ENCODE assay signal across 8 cellular contexts in genomic region chr19:58097783-58098681, GRCh38. TPM values are rescaled to one million over a fixed set of nuclear protein-coding genes. Genes with fewer than 3 reads are reported as not detected.
DNase-seq lines count a peak whose midpoint lies in the region; ATAC-seq, FAIRE-seq and TF ChIP-seq lines count a peak whose summit lies in the region.

ZSCAN18 (minus strand) TSS chr19:58098231; CDS start chr19:58090267, 7,964 bp downstream.

- intact Hi-C loops in natural killer cell (cut with micrococcal nuclease): loop anchor here (1.0 to 2.0 kb wide), 2 partner anchors 53 to 96 kb away; partner anchors contain the start of genes ZNF329 and ZNF606

- peaks cover 0 to 3% of the 10 kb centered on the region in 2 donors for H3K27me3 Mint-ChIP-seq in natural killer cell (ENCODE audit: low read depth in 2 of 2)
- no peaks in the 10 kb centered on the region for H3K27me3 Mint-ChIP-seq in stimulated activated memory B cell treated with anti-CD40 and anti-IgM and Interleukin-4, amounts not matched to agents 10 μg/mL and 1 μg/mL and 100 μg/mL, for 72 hours

- peak; percentile 77 for FAIRE-seq in GM12892 (lab: Jason Lieb, UNC)

- H3K4me1 Mint-ChIP-seq in natural killer cell: peaks cover 14 to 34% of the 10 kb centered on the region in 2 donors
- peaks cover 30% of the 10 kb centered on the region for H3K4me1 Mint-ChIP-seq in stimulated activated memory B cell treated with anti-CD40 and anti-IgM and Interleukin-4, amounts not matched to agents 10 μg/mL and 1 μg/mL and 100 μg/mL, for 72 hours

- TF ChIP-seq CTCF in fibroblast of pulmonary artery (IDR thresholded peaks at IDR 0.05; ENCODE audit: low read length, missing control alignments) (no peak), natural killer cell (IDR thresholded peaks at IDR 0.05) (no peak)

- peak within 1 kb of the TSS; percentile 88 for H3K4me3 Mint-ChIP-seq in natural killer cell
- H3K4me3 Mint-ChIP-seq in stimulated activated memory B cell treated with anti-CD40 and anti-IgM and Interleukin-4, amounts not matched to agents 10 μg/mL and 1 μg/mL and 100 μg/mL, for 72 hours: peak within 1 kb of the TSS; percentile 84

- peak within 1 kb of the TSS; percentile 98 to 99 for H3K27ac Mint-ChIP-seq in natural killer cell
- peak within 1 kb of the TSS; percentile 99 for H3K27ac Mint-ChIP-seq in stimulated activated memory B cell treated with anti-CD40 and anti-IgM and Interleukin-4, amounts not matched to agents 10 μg/mL and 1 μg/mL and 100 μg/mL, for 72 hours

- peaks cover 3 to 9% of the 10 kb centered on the region in 2 donors for H3K9me3 Mint-ChIP-seq in natural killer cell
- H3K9me3 Mint-ChIP-seq in stimulated activated memory B cell treated with anti-CD40 and anti-IgM and Interleukin-4, amounts not matched to agents 10 μg/mL and 1 μg/mL and 100 μg/mL, for 72 hours: peaks cover 12% of the 10 kb centered on the region

- no peak for TF ChIP-seq POLR2A in GM12892 (IDR thresholded peaks at IDR 0.05; ENCODE audit: low read depth, low read length)

- peak within 1 kb of the TSS; percentile 89 for H3K4me3 ChIP-seq in fibroblast of pulmonary artery (replicated peaks; ENCODE audit: low read depth, low read length)

- H3K36me3 Mint-ChIP-seq in natural killer cell: peaks cover 8% of the 10 kb centered on the region
- peaks cover 37% of the 10 kb centered on the region for H3K36me3 Mint-ChIP-seq in stimulated activated memory B cell treated with anti-CD40 and anti-IgM and Interleukin-4, amounts not matched to agents 10 μg/mL and 1 μg/mL and 100 μg/mL, for 72 hours

- ATAC-seq in HG03469 (IDR thresholded peaks at IDR 0.05; ENCODE audit: unreplicated experiment) (peak; percentile 60), natural killer cell (peak; percentile 92 to 99 (median 97))
- ATAC-seq in stimulated activated memory B cell treated with anti-CD40 and anti-IgM and Interleukin-4, amounts not matched to agents 10 μg/mL and 1 μg/mL and 100 μg/mL, for 72 hours: peak; percentile 98

- DNase-seq in GM12892 (ENCODE audit: insufficient read length) (peak; percentile 68), OCI-M2 (lab: John Stamatoyannopoulos, UW; ENCODE audit: unreplicated experiment) (peak; percentile 61), fibroblast of pulmonary artery (ENCODE audit: low read depth) (peak; percentile 98), natural killer cell (peak; percentile 98), NOMO-1 treated with DMSO at 0.1 percent for 48 hours (lab: John Stamatoyannopoulos, UW; ENCODE audit: unreplicated experiment) (no peak)
- peak; percentile 91 for DNase-seq in activated T-helper 9 cell treated with anti-CD3 and anti-CD28 coated beads, Interleukin-2, amount 50 U/mL, for 16 hours (ENCODE audit: low read depth)

RNA-seq across cellular contexts. Expression of gene ZSCAN18, which starts in this region (rescaled TPM):
- polyA plus RNA-seq in GM12892 (2012; ENCODE audit: missing spikeins): 2.2 TPM
- total RNA-seq in natural killer cell: 10 to 100 TPM; 29.9 to 42.7 (median 35.9) TPM
